9 cellular contexts compared by ENCODE assay signal in genomic region chr3:4720316-4721075, GRCh38.
DNase-seq lines count a peak whose midpoint lies in the region; ATAC-seq, FAIRE-seq and TF ChIP-seq lines count a peak whose summit lies in the region.
"Had no signal": no experiment of that assay in that cellular context is flagged by ENCODE, and none has a peak within 500 bp of the region (broad histone marks: within the 10 kb centered on the region; RNA-seq: fewer than 3 reads in every experiment).

No MANE protein-coding gene starts in this region.

- H3K79me2 ChIP-seq in K562 (ENCODE audit: control insufficient read depth, insufficient read depth, low read length), result no peaks in the 10 kb centered on the region

- peak overlapping the region; percentile 70 for H3K27ac Mint-ChIP-seq in stimulated activated naive B cell treated with anti-CD40 and anti-IgM and Interleukin-4, amounts not matched to agents 10 μg/mL and 1 μg/mL and 100 μg/mL, for 72 hours
- H3K27ac Mint-ChIP-seq: activated naive CD4-positive, alpha-beta T cell treated with anti-CD3 and anti-CD28 coated beads, Interleukin-2, amount 50 U/mL, for 24 hours had no signal

- no peaks in the 10 kb centered on the region for H3K27me3 ChIP-seq in K562 (ENCODE audit: control insufficient read depth in 2 of 2, insufficient read depth in 2 of 2, low read length in 2 of 2)

- peak; percentile 56; the same call in 1 of the 2 replicates for TF ChIP-seq EP300 in K562 (IDR thresholded peaks at IDR 0.05; ENCODE audit: low read length)

- H2AFZ ChIP-seq in K562 (ENCODE audit: low read depth, low read length), result no peak overlapping the region

- no peaks in the 10 kb centered on the region for H3K9me1 ChIP-seq in K562 (ENCODE audit: control insufficient read depth, insufficient read depth, low read length)

- TF ChIP-seq CTCF in K562 (IDR thresholded peaks at IDR 0.05 in 2 of 3, conservative IDR thresholded peaks at IDR 0.05 in 1 of 3; ENCODE audit: insufficient read depth in 2 of 3, low read depth in 1 of 3, low read length in 3 of 3), result peak; percentile 73 to 87 (median 80)

- peaks cover 10 to 23% of the 10 kb centered on the region in 2 donors for H3K4me1 Mint-ChIP-seq in stimulated activated naive B cell treated with anti-CD40 and anti-IgM and Interleukin-4, amounts not matched to agents 10 μg/mL and 1 μg/mL and 100 μg/mL, for 72 hours

- H3K36me3 Mint-ChIP-seq in stimulated activated naive B cell treated with anti-CD40 and anti-IgM and Interleukin-4, amounts not matched to agents 10 μg/mL and 1 μg/mL and 100 μg/mL, for 72 hours, result peaks cover 29 to 51% of the 10 kb centered on the region in 2 donors

- H3K27ac ChIP-seq in K562 (ENCODE audit: extremely low read depth, low read depth, low read length), result no peak overlapping the region

- no peak overlapping the region for H3K4me3 Mint-ChIP-seq in stimulated activated naive B cell treated with anti-CD40 and anti-IgM and Interleukin-4, amounts not matched to agents 10 μg/mL and 1 μg/mL and 100 μg/mL, for 72 hours
- H3K4me3 Mint-ChIP-seq: activated naive CD4-positive, alpha-beta T cell treated with anti-CD3 and anti-CD28 coated beads, Interleukin-2, amount 50 U/mL, for 24 hours had no signal

- no peak overlapping the region for H3K4me3 ChIP-seq in K562

- peak; percentile 89 for ATAC-seq in K562
- ATAC-seq in stimulated activated naive B cell treated with anti-CD40 and anti-IgM and Interleukin-4, amounts not matched to agents 10 μg/mL and 1 μg/mL and 100 μg/mL, for 72 hours (replicated peaks), result peak; percentile 23 to 54
- no peak for ATAC-seq in HG02642 (IDR thresholded peaks at IDR 0.05; ENCODE audit: poor library complexity, unreplicated experiment)

- peak; percentile 30 for DNase-seq in NCI-H510A treated with DMSO at 0.1 percent for 48 hours (lab: John Stamatoyannopoulos, UW)
- no peak for DNase-seq in NCI-H510A (lab: John Stamatoyannopoulos, UW)
- DNase-seq in NCI-H2227 treated with DMSO at 0.1 percent for 48 hours (lab: John Stamatoyannopoulos, UW), result peak; percentile 40
- peak; percentile 76 to 86 (median 78) for DNase-seq in K562 (ENCODE audit: extremely low read depth in 1 of 4, low spot score in 3 of 4)
- DNase-seq in iPS-NIHi7 (ENCODE audit: extremely low spot score), result peak; percentile 68
- no peak for DNase-seq in stimulated activated naive B cell treated with anti-CD40 and anti-IgM and Interleukin-4, amounts not matched to agents 10 μg/mL and 1 μg/mL and 100 μg/mL, for 72 hours
- no peak for DNase-seq in NCI-H2081 (lab: John Stamatoyannopoulos, UW)

- peak; percentile 94 for FAIRE-seq in K562 (lab: Jason Lieb, UNC)

- no peak for TF ChIP-seq POLR2A in K562 (conservative IDR thresholded peaks at IDR 0.05)

- no TSS peak for BruUV-seq in K562 (replicated peaks; lab: Mats Ljungman, UMichigan)

- H4K20me1 ChIP-seq in K562 (replicated peaks; ENCODE audit: control insufficient read depth, insufficient read depth, low read length), result no peaks in the 10 kb centered on the region

- CTCF ChIA-PET in K562 (lab: Yijun Ruan, JAX; ENCODE audit: low intra/inter-chr PET ratio), result interaction anchor here (0.7 to 4.3 kb wide), 3 partner anchors 9 to 336 kb away, joined by 3 to 61 read pairs (median 36); partner anchors contain the start of gene BHLHE40

- POLR2A ChIA-PET in K562 (lab: Yijun Ruan, JAX), result interaction anchor here (0.6 to 1.5 kb wide), 13 partner anchors 9 to 354 kb away, joined by 3 to 14 read pairs (median 4); partner anchors contain the start of gene BHLHE40

- intact Hi-C loops in K562 (cut with micrococcal nuclease), result loop anchor here (1.0 to 5.0 kb wide), 4 partner anchors 107 to 307 kb away; no protein-coding TSS in a partner anchor

- no peaks in the 10 kb centered on the region for H3K36me3 ChIP-seq in K562 (ENCODE audit: control insufficient read depth, insufficient read depth, low read length)

- TF ChIP-seq RAD21 in K562 (CRISPR knock-in tag; conservative IDR thresholded peaks at IDR 0.05 in 1 of 2, IDR thresholded peaks at IDR 0.05 in 1 of 2), result peak; percentile 92 to 95

- 32% methylated on average over 12 of the region's 12 CpGs for WGBS in K562 (ENCODE audit: insufficient coverage, low coverage, missing lambda C conversion rate)

- H3K4me2 ChIP-seq in K562 (ENCODE audit: insufficient read depth, low read length), result no peak overlapping the region; the same call in 1 of the 2 replicates

- H3K27me3 Mint-ChIP-seq in stimulated activated naive B cell treated with anti-CD40 and anti-IgM and Interleukin-4, amounts not matched to agents 10 μg/mL and 1 μg/mL and 100 μg/mL, for 72 hours, result no peaks in the 10 kb centered on the region
- H3K27me3 Mint-ChIP-seq: activated naive CD4-positive, alpha-beta T cell treated with anti-CD3 and anti-CD28 coated beads, Interleukin-2, amount 50 U/mL, for 24 hours had no signal

- in situ Hi-C loops in K562 (cut with MboI), result loop anchor here (5.0 kb wide), 3 partner anchors 92 to 342 kb away; partner anchors contain the start of gene BHLHE40

- peaks cover 0 to 20% of the 10 kb centered on the region in 2 experiments; a peak in 4 of 5 replicates for H3K4me1 ChIP-seq in K562 (replicated peaks in 1 of 2; ENCODE audit: control insufficient read depth in 2 of 2, insufficient read depth in 2 of 2, low read length in 2 of 2)

- no peaks in the 10 kb centered on the region for H3K9me3 Mint-ChIP-seq in stimulated activated naive B cell treated with anti-CD40 and anti-IgM and Interleukin-4, amounts not matched to agents 10 μg/mL and 1 μg/mL and 100 μg/mL, for 72 hours
- H3K9me3 Mint-ChIP-seq: activated naive CD4-positive, alpha-beta T cell treated with anti-CD3 and anti-CD28 coated beads, Interleukin-2, amount 50 U/mL, for 24 hours had no signal

- H3K9me3 ChIP-seq in K562 (replicated peaks; ENCODE audit: control insufficient read depth, insufficient read depth, low read depth, low read length), result no peaks in the 10 kb centered on the region

- no peak overlapping the region for H3K9ac ChIP-seq in K562 (ENCODE audit: insufficient read depth in 1 of 2, low read depth in 2 of 2, low read length in 2 of 2)

TF ChIP-seq in K562, 482 proteins besides CTCF, POLR2A, EP300 and RAD21 (continues in another document):
- TF ChIP-seq NCOR1 (IDR thresholded peaks at IDR 0.05) (peak; percentile 18; the same call in 1 of the 2 replicates), ETV1 (tag; conservative IDR thresholded peaks at IDR 0.05; ENCODE audit: low read depth) (0 out of 2 replicates have a peak, but pooled peaks have one; percentile 6), NONO (IDR thresholded peaks at IDR 0.05; ENCODE audit: low read depth in 2 of 2, low read length in 1 of 2) (0 out of 4 replicates have a peak, but pooled peaks of 1 of the 2 experiments have one; percentile 21), ZNF561 (CRISPR knock-in tag; conservative IDR thresholded peaks at IDR 0.05) (no peak), TEAD4 (IDR thresholded peaks at IDR 0.05; ENCODE audit: low read length) (peak; percentile 25; the same call in 1 of the 2 replicates), TEAD4 (CRISPR knock-in tag; IDR thresholded peaks at IDR 0.05; ENCODE audit: borderline replicate concordance) (no peak), ZNF174 (CRISPR knock-in tag; IDR thresholded peaks at IDR 0.05) (no peak), EGR1 (conservative IDR thresholded peaks at IDR 0.05) (peak; percentile 6; the same call in 1 of the 2 replicates), CEBPB (tag; IDR thresholded peaks at IDR 0.05) (peak; percentile 68), WHSC1 (IDR thresholded peaks at IDR 0.05; ENCODE audit: low read length) (no peak), SMAD4 (CRISPR knock-in tag; conservative IDR thresholded peaks at IDR 0.05) (peak; percentile 36; the same call in 1 of the 2 replicates), DLX4 (CRISPR knock-in tag; IDR thresholded peaks at IDR 0.05) (no peak), CC2D1A (IDR thresholded peaks at IDR 0.05) (peak; percentile 63), NFIC (IDR thresholded peaks at IDR 0.05) (peak; percentile 87), HNRNPUL1 (IDR thresholded peaks at IDR 0.05; ENCODE audit: low read length) (no peak), CHD4 (IDR thresholded peaks at IDR 0.05; ENCODE audit: insufficient read depth, insufficient replicate concordance, low read depth, low read length, poor library complexity, severe bottlenecking) (no peak)
- TF ChIP-seq, protein P1, sequence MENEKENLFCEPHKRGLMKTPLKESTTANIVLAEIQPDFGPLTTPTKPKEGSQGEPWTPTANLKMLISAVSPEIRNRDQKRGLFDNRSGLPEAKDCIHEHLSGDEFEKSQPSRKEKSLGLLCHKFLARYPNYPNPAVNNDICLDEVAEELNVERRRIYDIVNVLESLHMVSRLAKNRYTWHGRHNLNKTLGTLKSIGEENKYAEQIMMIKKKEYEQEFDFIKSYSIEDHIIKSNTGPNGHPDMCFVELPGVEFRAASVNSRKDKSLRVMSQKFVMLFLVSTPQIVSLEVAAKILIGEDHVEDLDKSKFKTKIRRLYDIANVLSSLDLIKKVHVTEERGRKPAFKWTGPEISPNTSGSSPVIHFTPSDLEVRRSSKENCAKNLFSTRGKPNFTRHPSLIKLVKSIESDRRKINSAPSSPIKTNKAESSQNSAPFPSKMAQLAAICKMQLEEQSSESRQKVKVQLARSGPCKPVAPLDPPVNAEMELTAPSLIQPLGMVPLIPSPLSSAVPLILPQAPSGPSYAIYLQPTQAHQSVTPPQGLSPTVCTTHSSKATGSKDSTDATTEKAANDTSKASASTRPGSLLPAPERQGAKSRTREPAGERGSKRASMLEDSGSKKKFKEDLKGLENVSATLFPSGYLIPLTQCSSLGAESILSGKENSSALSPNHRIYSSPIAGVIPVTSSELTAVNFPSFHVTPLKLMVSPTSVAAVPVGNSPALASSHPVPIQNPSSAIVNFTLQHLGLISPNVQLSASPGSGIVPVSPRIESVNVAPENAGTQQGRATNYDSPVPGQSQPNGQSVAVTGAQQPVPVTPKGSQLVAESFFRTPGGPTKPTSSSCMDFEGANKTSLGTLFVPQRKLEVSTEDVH (IDR thresholded peaks at IDR 0.05; ENCODE audit: low read depth, partially characterized antibody), result no peak
- TF ChIP-seq, protein P2, sequence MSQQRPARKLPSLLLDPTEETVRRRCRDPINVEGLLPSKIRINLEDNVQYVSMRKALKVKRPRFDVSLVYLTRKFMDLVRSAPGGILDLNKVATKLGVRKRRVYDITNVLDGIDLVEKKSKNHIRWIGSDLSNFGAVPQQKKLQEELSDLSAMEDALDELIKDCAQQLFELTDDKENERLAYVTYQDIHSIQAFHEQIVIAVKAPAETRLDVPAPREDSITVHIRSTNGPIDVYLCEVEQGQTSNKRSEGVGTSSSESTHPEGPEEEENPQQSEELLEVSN (IDR thresholded peaks at IDR 0.05; ENCODE audit: borderline replicate concordance in 1 of 2, extremely low read depth in 1 of 2, insufficient read depth in 1 of 2, insufficient read length in 1 of 2, low read depth in 1 of 2, low read length in 1 of 2, poor library complexity in 1 of 2, severe bottlenecking in 1 of 2), result no peak

Comparison
In these comparisons a context has a peak if more than half of its experiments do, and no peak if none do; other contexts are left out.
1. DNase-seq: peak in NCI-H510A treated with DMSO at 0.1 percent for 48 hours (single experiment), NCI-H2227 treated with DMSO at 0.1 percent for 48 hours (single experiment), K562 (4 of 4) and iPS-NIHi7 (single experiment); none in NCI-H510A (single experiment), stimulated activated naive B cell treated with anti-CD40 and anti-IgM and Interleukin-4, amounts not matched to agents 10 μg/mL and 1 μg/mL and 100 μg/mL, for 72 hours (single experiment) and NCI-H2081 (0 of 2).